27 cellular contexts compared by ENCODE assay signal in genomic region chr4:149173241-149174013, GRCh38.
"Had no signal": no experiment of that assay in that cellular context is flagged by ENCODE, and none has a peak within 500 bp of the region (broad histone marks: within the 10 kb centered on the region; RNA-seq: fewer than 3 reads in every experiment).

No MANE protein-coding gene starts in this region.

- ATAC-seq: activated CD4-positive, CD25-positive, alpha-beta regulatory T cell treated with anti-CD3 and anti-CD28 coated beads, Interleukin-2, amount 50 U/mL, for 24 hours; activated naive CD8-positive, alpha-beta T cell treated with anti-CD3 and anti-CD28 coated beads, Interleukin-2, amount 50 U/mL, for 24 hours; left colon; lower lobe of right lung; natural killer cell; pancreas; sciatic nerve; T-cell had no signal

- H3K4me1 ChIP-seq: ascending aorta, esophagus muscularis mucosa, lower lobe of right lung, pancreas, spleen, tibial nerve, uterus had no signal

- H3K9me3 ChIP-seq: ascending aorta, esophagus muscularis mucosa, lower lobe of right lung, pancreas, tibial nerve, uterus had no signal

- H3K4me3 ChIP-seq: ascending aorta, esophagus muscularis mucosa, lower lobe of right lung, pancreas, spleen, tibial nerve, uterus had no signal

- FAIRE-seq: bronchial epithelial cell had no signal

- H3K27me3 ChIP-seq: ascending aorta, esophagus muscularis mucosa, pancreas, tibial nerve, uterus had no signal

- DNase-seq: activated CD4-positive, alpha-beta T cell treated with anti-CD3 and anti-CD28 coated beads, Interleukin-2, amount 50 U/mL, for 1 hour; activated CD8-positive, alpha-beta memory T cell treated with anti-CD3 and anti-CD28 coated beads for 24 hours; activated CD8-positive, alpha-beta memory T cell treated with anti-CD3 and anti-CD28 coated beads, Interleukin-2, amount 50 U/mL, for 48 hours; activated effector memory CD4-positive, alpha-beta T cell treated with Interleukin-2 at 50 U/mL for 16 hours; activated naive CD4-positive, alpha-beta T cell treated with anti-CD3 and anti-CD28 coated beads, Interleukin-2, amount 10 ng/mL, durations not matched to agents 7 days and 5 days; activated naive CD8-positive, alpha-beta T cell treated with anti-CD3 and anti-CD28 coated beads, Interleukin-2, amount 50 U/mL, for 24 hours; activated T-cell treated with anti-CD3 and anti-CD28 coated beads, Interleukin-2, amount 50 U/mL, for 48 hours; cerebellar nuclear complex; effector CD8-positive, alpha-beta T cell; glutamatergic neuron; hippocampal formation; islet precursor cell; left colon; lower lobe of right lung; natural killer cell; pancreas; spleen; stimulated activated naive CD4-positive, alpha-beta T cell; substantia nigra; T-cell; uterus had no signal

- H3K36me3 ChIP-seq: ascending aorta, esophagus muscularis mucosa, lower lobe of right lung, pancreas, spleen, tibial nerve, uterus had no signal

- H3K27ac ChIP-seq: ascending aorta, esophagus muscularis mucosa, lower lobe of right lung, pancreas, spleen, tibial nerve, uterus had no signal
